ENCODE assay signal across 8 cellular contexts in the genomic region with DNA sequence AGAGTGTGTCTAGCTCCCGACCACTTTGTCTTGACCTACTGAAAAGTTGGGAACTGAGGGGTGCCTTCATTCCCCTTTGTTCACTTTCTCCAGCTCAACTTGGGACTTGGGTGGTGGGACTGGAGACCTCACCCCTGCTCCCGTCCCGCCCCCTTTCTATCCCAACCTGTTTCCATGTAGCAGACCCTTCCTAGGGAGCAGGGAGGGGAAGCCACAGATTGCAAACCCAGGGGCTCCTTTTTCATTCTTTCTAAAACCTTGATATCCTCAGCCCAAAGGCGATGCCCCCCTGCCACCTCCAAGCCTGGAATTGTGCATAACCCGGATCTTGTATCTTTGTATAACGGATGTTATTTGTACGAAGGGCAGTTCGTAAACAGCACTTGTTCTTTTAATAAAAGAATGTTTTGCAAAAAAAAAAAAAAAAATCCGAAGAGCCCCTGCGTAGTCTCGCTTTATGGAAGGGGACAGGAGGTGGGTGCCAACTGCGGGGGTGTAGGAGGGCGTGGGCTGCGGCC. TPM values are rescaled to one million over a fixed set of nuclear protein-coding genes. Genes with fewer than 3 reads are reported as not detected.
DNase-seq lines count a peak whose midpoint lies in the region; ATAC-seq, FAIRE-seq and TF ChIP-seq lines count a peak whose summit lies in the region.

No MANE protein-coding gene starts in this region.

- peak overlapping the region; percentile 61 for H3K4me3 Mint-ChIP-seq in activated naive CD4-positive, alpha-beta T cell treated with anti-CD3 and anti-CD28 coated beads, Interleukin-2, amount 10 ng/mL, durations not matched to agents 7 days and 5 days

- CTCF ChIA-PET in activated naive CD4-positive, alpha-beta T cell treated with anti-CD3 and anti-CD28 coated beads, Interleukin-2, amount 10 ng/mL, durations not matched to agents 7 days and 5 days (lab: Charles Lee), result interaction anchor here (0.8 to 2.2 kb wide), 7 partner anchors 19 to 52 kb away, joined by 3 to 14 read pairs (median 6); a partner anchor contains a TSS
- CTCF ChIA-PET in GM12878 (lab: Yijun Ruan, JAX), result interaction anchor here (0.6 to 3.6 kb wide), 8 partner anchors 17 to 502 kb away, joined by 3 to 36 read pairs (median 4); a partner anchor contains a TSS

- H3K36me3 Mint-ChIP-seq in activated naive CD4-positive, alpha-beta T cell treated with anti-CD3 and anti-CD28 coated beads, Interleukin-2, amount 10 ng/mL, durations not matched to agents 7 days and 5 days, result peaks cover 41% of the 10 kb centered on the region

- no peak overlapping the region for H2BK5ac ChIP-seq in mesenchymal stem cell (ENCODE audit: low read depth, low read length, poor library complexity, severe bottlenecking)

- no peaks in the 10 kb centered on the region for H4K20me1 ChIP-seq in GM12878 (ENCODE audit: control insufficient read depth, insufficient read depth)

- H3K18ac ChIP-seq in mesenchymal stem cell (ENCODE audit: low read depth in 1 of 2, low read length in 2 of 2), result peak overlapping the region; percentile 90 to 94

- H3K27ac ChIP-seq in GM12878 (ENCODE audit: control insufficient read depth, insufficient read depth) (peak overlapping the region; percentile 52), mesenchymal stem cell (ENCODE audit: low read length, poor library complexity, severe bottlenecking) (no peak overlapping the region), upper lobe of right lung (peak overlapping the region; percentile 85)

- DNase-seq in activated naive CD4-positive, alpha-beta T cell treated with anti-CD3 and anti-CD28 coated beads, Interleukin-2, amount 10 ng/mL, durations not matched to agents 7 days and 5 days, result no peak
- DNase-seq in activated naive CD4-positive, alpha-beta T cell treated with Interleukin-2 at 50 U/mL for 16 hours, result no peak
- no peak for DNase-seq in GM12878 (ENCODE audit: low read depth, low spot score)
- DNase-seq in mesenchymal stem cell, result no peak
- DNase-seq in upper lobe of right lung, result no peak
- no peak for DNase-seq in DMS153 treated with DMSO at 0.1 percent for 48 hours (lab: John Stamatoyannopoulos, UW; ENCODE audit: unreplicated experiment)
- DNase-seq in SHP77 treated with DMSO at 0.1 percent for 48 hours (lab: John Stamatoyannopoulos, UW), result no peak

- H3K36me3 ChIP-seq in GM12878 (ENCODE audit: control insufficient read depth in 2 of 2, insufficient read depth in 2 of 2, low read length in 1 of 2), result peaks cover 0 to 4% of the 10 kb centered on the region in 2 experiments; a peak in 3 of 4 replicates
- H3K36me3 ChIP-seq in mesenchymal stem cell (ENCODE audit: control insufficient read depth in 1 of 2, insufficient read depth in 2 of 2, low read depth in 1 of 2, low read length in 2 of 2), result peaks cover 39 to 47% of the 10 kb centered on the region in 2 experiments
- H3K36me3 ChIP-seq in upper lobe of right lung, result peaks cover 23% of the 10 kb centered on the region

- FAIRE-seq in GM12878 (lab: Jason Lieb, UNC), result no peak

- POLR2A ChIA-PET in GM12878 (lab: Charles Lee), result interaction anchor here (0.7 to 2.2 kb wide), 4 partner anchors 20 to 53 kb away, joined by 3 to 9 read pairs (median 4); no protein-coding TSS in a partner anchor

- H2AFZ ChIP-seq in GM12878 (ENCODE audit: control insufficient read depth, low read depth, low read length) (peak overlapping the region; percentile 71), mesenchymal stem cell (ENCODE audit: low read depth, low read length) (peak overlapping the region; percentile 94)

- H3K9ac ChIP-seq in GM12878 (ENCODE audit: control insufficient read depth, insufficient read depth, low read length) (peak overlapping the region; percentile 71), mesenchymal stem cell (ENCODE audit: low read length) (peak overlapping the region; percentile 89)

- H2BK120ac ChIP-seq in mesenchymal stem cell (ENCODE audit: low read depth, low read length), result no peak overlapping the region

- no peaks in the 10 kb centered on the region for H3K27me3 Mint-ChIP-seq in activated naive CD4-positive, alpha-beta T cell treated with anti-CD3 and anti-CD28 coated beads, Interleukin-2, amount 10 ng/mL, durations not matched to agents 7 days and 5 days

- in situ Hi-C loops in GM12878 (cut with MboI), result no loop called here

- H2AK5ac ChIP-seq in mesenchymal stem cell (ENCODE audit: low read length, severe bottlenecking), result no peak overlapping the region

- BruUV-seq in GM12878 (replicated peaks; lab: Mats Ljungman, UMichigan), result no TSS peak

- H2BK15ac ChIP-seq in mesenchymal stem cell (ENCODE audit: low read depth, poor library complexity, severe bottlenecking), result no peak overlapping the region

- H3K23ac ChIP-seq in mesenchymal stem cell (ENCODE audit: low read length in 2 of 2), result peak overlapping the region in 1 of 2 experiments; percentile 43

- H3K9me3 ChIP-seq in GM12878 (replicated peaks; ENCODE audit: control insufficient read depth, insufficient read depth, low read length), result no peaks in the 10 kb centered on the region; the same call in 2 of the 3 replicates
- no peaks in the 10 kb centered on the region for H3K9me3 ChIP-seq in mesenchymal stem cell (ENCODE audit: control insufficient read depth, low read length)
- H3K9me3 ChIP-seq in upper lobe of right lung, result no peaks in the 10 kb centered on the region

- no peak for TF ChIP-seq POLR2A in GM12878 (IDR thresholded peaks at IDR 0.05; ENCODE audit: low read depth, low read length)

- peaks cover 11% of the 10 kb centered on the region for H3K79me1 ChIP-seq in mesenchymal stem cell (replicated peaks; ENCODE audit: low read length, poor library complexity, severe bottlenecking)

- RAD21 ChIA-PET in GM12878 (lab: Charles Lee; ENCODE audit: unreplicated experiment), result interaction anchor here (1.5 kb wide), 1 partner anchor 52 kb away, joined by 7 read pairs; no protein-coding TSS in a partner anchor

- no peaks in the 10 kb centered on the region for H3K9me3 Mint-ChIP-seq in activated naive CD4-positive, alpha-beta T cell treated with anti-CD3 and anti-CD28 coated beads, Interleukin-2, amount 10 ng/mL, durations not matched to agents 7 days and 5 days

- H3K27me3 ChIP-seq in GM12878 (replicated peaks in 1 of 2; ENCODE audit: control insufficient read depth in 2 of 2, insufficient read depth in 2 of 2, low read length in 1 of 2) (no peaks in the 10 kb centered on the region), mesenchymal stem cell (ENCODE audit: control insufficient read depth in 1 of 2, insufficient read depth in 1 of 2, low read length in 2 of 2) (no peaks in the 10 kb centered on the region), upper lobe of right lung (no peaks in the 10 kb centered on the region)

- H4K8ac ChIP-seq in mesenchymal stem cell (ENCODE audit: low read length), result peak overlapping the region; percentile 99

- peak overlapping the region in 1 of 2 experiments; percentile 95 for H3K14ac ChIP-seq in mesenchymal stem cell (ENCODE audit: low read length in 2 of 2)

- SMC1A ChIA-PET in GM12878 (lab: Charles Lee; ENCODE audit: uncharacterized antibody, unreplicated experiment), result interaction anchor here (0.8 to 2.9 kb wide), 4 partner anchors 19 to 52 kb away, joined by 3 to 12 read pairs (median 4); no protein-coding TSS in a partner anchor

- peaks cover 13% of the 10 kb centered on the region for H3K79me2 ChIP-seq in GM12878 (ENCODE audit: control insufficient read depth, insufficient read depth, low read length)

- peak overlapping the region in 1 of 2 experiments; percentile 60 for H2BK12ac ChIP-seq in mesenchymal stem cell (ENCODE audit: low read length in 2 of 2)

- 38% methylated on average over 13 of the region's 14 CpGs for WGBS in GM12878 (ENCODE audit: insufficient coverage, insufficient replicate concordance, low lambda C conversion rate, missing lambda C conversion rate)
- WGBS in mesenchymal stem cell, result 48% methylated on average over 14 of the region's 14 CpGs

- no peak for ATAC-seq in GM12878
- ATAC-seq in upper lobe of right lung, result no peak
- ATAC-seq in HG03139 (IDR thresholded peaks at IDR 0.05; ENCODE audit: unreplicated experiment), result no peak

- intact Hi-C loops in GM12878 (cut with micrococcal nuclease; ENCODE audit: unreplicated experiment) (no loop called here), upper lobe of right lung (cut with DNase I) (no loop called here)

- TF ChIP-seq RAD21 in GM12878 (IDR thresholded peaks at IDR 0.05; ENCODE audit: insufficient read depth, low read depth, low read length), result no peak

- TF ChIP-seq CTCF in GM12878 (IDR thresholded peaks at IDR 0.05 in 2 of 3, conservative IDR thresholded peaks at IDR 0.05 in 1 of 3; ENCODE audit: control insufficient read depth in 2 of 3, extremely low read depth in 1 of 3, insufficient read depth in 1 of 3, low read depth in 3 of 3, low read length in 3 of 3), result no peak
- TF ChIP-seq CTCF in upper lobe of right lung (IDR thresholded peaks at IDR 0.05), result no peak

- peak overlapping the region; percentile 94 for H3K27ac Mint-ChIP-seq in activated naive CD4-positive, alpha-beta T cell treated with anti-CD3 and anti-CD28 coated beads, Interleukin-2, amount 10 ng/mL, durations not matched to agents 7 days and 5 days

- H3K4me1 Mint-ChIP-seq in activated naive CD4-positive, alpha-beta T cell treated with anti-CD3 and anti-CD28 coated beads, Interleukin-2, amount 10 ng/mL, durations not matched to agents 7 days and 5 days, result peaks cover 79% of the 10 kb centered on the region

- H3K4me2 ChIP-seq in GM12878 (ENCODE audit: control insufficient read depth, insufficient read depth), result peak overlapping the region; percentile 93
- peak overlapping the region; percentile 81 for H3K4me2 ChIP-seq in mesenchymal stem cell (ENCODE audit: low read length, poor library complexity, severe bottlenecking)

- H3K4me1 ChIP-seq in GM12878 (ENCODE audit: control insufficient read depth, insufficient read depth, low read length), result peaks cover 38% of the 10 kb centered on the region
- H3K4me1 ChIP-seq in mesenchymal stem cell (ENCODE audit: control insufficient read depth, insufficient read depth, low read depth, low read length), result peaks cover 28% of the 10 kb centered on the region
- H3K4me1 ChIP-seq in upper lobe of right lung, result peaks cover 42% of the 10 kb centered on the region

- peak overlapping the region; percentile 53 for H3K4me3 ChIP-seq in GM12878
- H3K4me3 ChIP-seq in mesenchymal stem cell (ENCODE audit: insufficient read depth in 1 of 2, low read depth in 1 of 2, low read length in 2 of 2), result peak overlapping the region; percentile 70 to 79
- H3K4me3 ChIP-seq in upper lobe of right lung, result peak overlapping the region; percentile 57

- peak overlapping the region; percentile 62 to 97 for H3K4ac ChIP-seq in mesenchymal stem cell (ENCODE audit: low read depth in 1 of 2, low read length in 2 of 2)

- TF ChIP-seq EP300 in GM12878 (IDR thresholded peaks at IDR 0.05; ENCODE audit: borderline replicate concordance in 1 of 2, control insufficient read depth in 1 of 2, low read depth in 2 of 2, low read length in 2 of 2), result no peak

- peak overlapping the region; percentile 83 for H4K91ac ChIP-seq in mesenchymal stem cell (ENCODE audit: low read length)

RNA-seq across cellular contexts. Expression of a gene that starts 0.7 kb away (rescaled TPM):
- 1.1 and 2.4 TPM in 2 replicates for total RNA-seq in GM12878 (2013; cell fraction: nucleolus; rRNA removed)
- 6.7 and 9.0 TPM in 2 replicates for total RNA-seq in GM12878 (2014; rRNA removed)
- 4.3 and 7.3 TPM in 2 replicates for total RNA-seq in GM12878 (2014; rRNA removed; fragmentation: Illumina TruSeq; extraction: Trizol)
- total RNA-seq in GM12878 (2021), result 25.4 and 28.5 TPM in 2 replicates
- polyA plus RNA-seq in GM12878 (2011; ENCODE audit: low read depth), result 2.6 TPM
- polyA plus RNA-seq in GM12878 (2011; rRNA removed), result 3.9 and 6.0 TPM in 2 replicates
- 3.7 and 9.2 TPM in 2 replicates for polyA plus RNA-seq in GM12878 (2011; cell fraction: cytosol; rRNA removed)
- 3.8 and 5.0 TPM in 2 replicates for polyA plus RNA-seq in GM12878 (2011; cell fraction: nucleus; rRNA removed)
- polyA plus RNA-seq in GM12878 (2012), result 5.9 and 6.7 TPM in 2 replicates
- 2.9 and 4.3 TPM in 2 replicates for polyA plus RNA-seq in GM12878 (2014; fragmentation: Illumina TruSeq; extraction: Trizol)
- 1 to 10 TPM; 2.6 to 5.3 TPM for polyA plus RNA-seq in GM12878 (2014; fragmentation: Nextera tagmentation; extraction: Ambion mirVana)
- 23.5 and 24.1 TPM in 2 replicates for polyA plus RNA-seq in GM12878 (2014; rRNA removed)
- polyA plus RNA-seq in GM12878 (2016; fragmentation: Nextera tagmentation; extraction: Ambion mirVana), result 10 to 100 TPM; 34.1 to 38.1 TPM
- polyA minus RNA-seq in GM12878 (2011; rRNA and poly(A)+ RNA removed), result 1.0 and 2.7 TPM in 2 replicates
- polyA minus RNA-seq in GM12878 (2011; cell fraction: cytosol; rRNA and poly(A)+ RNA removed), result 0.83 and 1.1 TPM in 2 replicates
- 2.2 and 2.7 TPM in 2 replicates for polyA minus RNA-seq in GM12878 (2011; cell fraction: nucleus; rRNA and poly(A)+ RNA removed)
- polyA plus RNA-seq in mesenchymal stem cell (2013, experiment 1 of 2), result 18.8 TPM
- polyA plus RNA-seq in mesenchymal stem cell (2013, experiment 2 of 2), result 19.6 TPM
- total RNA-seq in upper lobe of right lung, result 29.7 TPM

RNA-seq across cellular contexts. Expression of a gene that starts 18.7 kb away (rescaled TPM):
- 12.2 and 12.6 TPM in 2 replicates for total RNA-seq in GM12878 (2013; cell fraction: nucleolus; rRNA removed)
- 3.7 and 4.5 TPM in 2 replicates for total RNA-seq in GM12878 (2014; rRNA removed)
- total RNA-seq in GM12878 (2014; rRNA removed; fragmentation: Illumina TruSeq; extraction: Trizol), result 2.7 and 3.1 TPM in 2 replicates
- 35.6 and 40.4 TPM in 2 replicates for total RNA-seq in GM12878 (2021)
- polyA plus RNA-seq in GM12878 (2011; ENCODE audit: low read depth), result 4.3 TPM
- 7.9 and 15.1 TPM in 2 replicates for polyA plus RNA-seq in GM12878 (2011; rRNA removed)
- 19.1 and 22.0 TPM in 2 replicates for polyA plus RNA-seq in GM12878 (2011; cell fraction: cytosol; rRNA removed)
- polyA plus RNA-seq in GM12878 (2011; cell fraction: nucleus; rRNA removed), result 63.1 and 79.6 TPM in 2 replicates
- 12.7 TPM in 2 replicates for polyA plus RNA-seq in GM12878 (2012)
- 6.4 and 10.1 TPM in 2 replicates for polyA plus RNA-seq in GM12878 (2014; fragmentation: Illumina TruSeq; extraction: Trizol)
- 1 to 10 TPM; 3.1 to 9.8 TPM for polyA plus RNA-seq in GM12878 (2014; fragmentation: Nextera tagmentation; extraction: Ambion mirVana)
- polyA plus RNA-seq in GM12878 (2014; rRNA removed), result 14.2 and 15.5 TPM in 2 replicates
- polyA plus RNA-seq in GM12878 (2016; fragmentation: Nextera tagmentation; extraction: Ambion mirVana), result 1 to 10 TPM; 3.0 to 4.1 TPM
- 9.5 and 13.7 TPM in 2 replicates for polyA minus RNA-seq in GM12878 (2011; rRNA and poly(A)+ RNA removed)
- polyA minus RNA-seq in GM12878 (2011; cell fraction: cytosol; rRNA and poly(A)+ RNA removed), result 16.6 and 20.1 TPM in 2 replicates
- 6.2 and 14.6 TPM in 2 replicates for polyA minus RNA-seq in GM12878 (2011; cell fraction: nucleus; rRNA and poly(A)+ RNA removed)
- 50.8 TPM for polyA plus RNA-seq in mesenchymal stem cell (2013, experiment 1 of 2)
- polyA plus RNA-seq in mesenchymal stem cell (2013, experiment 2 of 2), result 51.3 TPM
- total RNA-seq in upper lobe of right lung, result 59.1 TPM

RNA-seq across cellular contexts. Expression of a gene that starts 23.1 kb away (rescaled TPM):
- total RNA-seq in GM12878 (2013; cell fraction: nucleolus; rRNA removed), result 29.4 and 31.3 TPM in 2 replicates
- total RNA-seq in GM12878 (2014; rRNA removed), result 420 and 425 TPM in 2 replicates
- 331 and 348 TPM in 2 replicates for total RNA-seq in GM12878 (2014; rRNA removed; fragmentation: Illumina TruSeq; extraction: Trizol)
- 298 and 300 TPM in 2 replicates for total RNA-seq in GM12878 (2021)
- 132 TPM for polyA plus RNA-seq in GM12878 (2011; ENCODE audit: low read depth)
- 295 and 448 TPM in 2 replicates for polyA plus RNA-seq in GM12878 (2011; rRNA removed)
- polyA plus RNA-seq in GM12878 (2011; cell fraction: cytosol; rRNA removed), result 846 and 874 TPM in 2 replicates
- polyA plus RNA-seq in GM12878 (2011; cell fraction: nucleus; rRNA removed), result 298 and 385 TPM in 2 replicates
- 170 and 184 TPM in 2 replicates for polyA plus RNA-seq in GM12878 (2012)
- polyA plus RNA-seq in GM12878 (2014; fragmentation: Illumina TruSeq; extraction: Trizol), result 277 and 353 TPM in 2 replicates
- 1,000 to 10,000 TPM; 1,622 to 2,130 TPM for polyA plus RNA-seq in GM12878 (2014; fragmentation: Nextera tagmentation; extraction: Ambion mirVana)
- 499 and 533 TPM in 2 replicates for polyA plus RNA-seq in GM12878 (2014; rRNA removed)
- 100 to 1,000 TPM; 612 to 643 TPM for polyA plus RNA-seq in GM12878 (2016; fragmentation: Nextera tagmentation; extraction: Ambion mirVana)
- 289 and 473 TPM in 2 replicates for polyA minus RNA-seq in GM12878 (2011; rRNA and poly(A)+ RNA removed)
- 93.5 and 120 TPM in 2 replicates for polyA minus RNA-seq in GM12878 (2011; cell fraction: cytosol; rRNA and poly(A)+ RNA removed)
- 44.1 and 76.5 TPM in 2 replicates for polyA minus RNA-seq in GM12878 (2011; cell fraction: nucleus; rRNA and poly(A)+ RNA removed)
- 203 TPM for polyA plus RNA-seq in mesenchymal stem cell (2013, experiment 1 of 2)
- 206 TPM for polyA plus RNA-seq in mesenchymal stem cell (2013, experiment 2 of 2)
- total RNA-seq in upper lobe of right lung, result 127 TPM

RNA-seq across cellular contexts. Expression of a gene that starts 24.4 kb away (rescaled TPM):
- 281 and 323 TPM in 2 replicates for total RNA-seq in GM12878 (2013; cell fraction: nucleolus; rRNA removed)
- total RNA-seq in GM12878 (2014; rRNA removed) (44.2 and 46.0 TPM in 2 replicates), GM12878 (2014; rRNA removed; fragmentation: Illumina TruSeq; extraction: Trizol) (29.0 and 31.2 TPM in 2 replicates), GM12878 (2021) (89.0 and 105 TPM in 2 replicates), upper lobe of right lung (133 TPM)
- 26.0 TPM for polyA plus RNA-seq in GM12878 (2011; ENCODE audit: low read depth)
- polyA plus RNA-seq in GM12878 (2011; rRNA removed) (33.8 and 47.5 TPM in 2 replicates), GM12878 (2014; fragmentation: Illumina TruSeq; extraction: Trizol) (35.2 and 43.6 TPM in 2 replicates), GM12878 (2014; fragmentation: Nextera tagmentation; extraction: Ambion mirVana) (1 to 10 TPM; 4.8 to 4.9 TPM), GM12878 (2014; rRNA removed) (75.7 and 82.4 TPM in 2 replicates), GM12878 (2016; fragmentation: Nextera tagmentation; extraction: Ambion mirVana) (1 to 10 TPM; 7.2 to 8.2 TPM)
- polyA plus RNA-seq in GM12878 (2011; cell fraction: cytosol; rRNA removed), result 31.7 and 44.9 TPM in 2 replicates
- 244 and 265 TPM in 2 replicates for polyA plus RNA-seq in GM12878 (2011; cell fraction: nucleus; rRNA removed)
- 55.5 and 60.9 TPM in 2 replicates for polyA plus RNA-seq in GM12878 (2012)
- polyA minus RNA-seq in GM12878 (2011; rRNA and poly(A)+ RNA removed), result 59.4 and 104 TPM in 2 replicates
- 30.6 and 31.9 TPM in 2 replicates for polyA minus RNA-seq in GM12878 (2011; cell fraction: cytosol; rRNA and poly(A)+ RNA removed)
- 72.8 and 128 TPM in 2 replicates for polyA minus RNA-seq in GM12878 (2011; cell fraction: nucleus; rRNA and poly(A)+ RNA removed)
- 12.6 TPM for polyA plus RNA-seq in mesenchymal stem cell (2013, experiment 1 of 2)
- 11.8 TPM for polyA plus RNA-seq in mesenchymal stem cell (2013, experiment 2 of 2)

RNA-seq across cellular contexts. Expression of a gene that starts 54.7 kb away (rescaled TPM):
- 2.3 and 2.9 TPM in 2 replicates for total RNA-seq in GM12878 (2013; cell fraction: nucleolus; rRNA removed)
- total RNA-seq in GM12878 (2014; rRNA removed), result 4.8 and 5.0 TPM in 2 replicates
- 3.3 and 3.6 TPM in 2 replicates for total RNA-seq in GM12878 (2014; rRNA removed; fragmentation: Illumina TruSeq; extraction: Trizol)
- 9.0 and 9.7 TPM in 2 replicates for total RNA-seq in GM12878 (2021)
- 1.6 TPM for polyA plus RNA-seq in GM12878 (2011; ENCODE audit: low read depth)
- polyA plus RNA-seq in GM12878 (2011; rRNA removed), result 7.7 and 8.2 TPM in 2 replicates
- 8.4 and 11.0 TPM in 2 replicates for polyA plus RNA-seq in GM12878 (2011; cell fraction: cytosol; rRNA removed)
- polyA plus RNA-seq in GM12878 (2011; cell fraction: nucleus; rRNA removed), result 6.4 and 8.4 TPM in 2 replicates
- 5.3 and 5.8 TPM in 2 replicates for polyA plus RNA-seq in GM12878 (2012)
- 3.9 and 4.0 TPM in 2 replicates for polyA plus RNA-seq in GM12878 (2014; fragmentation: Illumina TruSeq; extraction: Trizol)
- 1 to 10 TPM in 1 of 2 experiments, under 1 TPM in 1; 0.53 to 1.4 TPM for polyA plus RNA-seq in GM12878 (2014; fragmentation: Nextera tagmentation; extraction: Ambion mirVana)
- polyA plus RNA-seq in GM12878 (2014; rRNA removed), result 5.9 and 6.3 TPM in 2 replicates
- 1 to 10 TPM; 1.6 to 2.2 TPM for polyA plus RNA-seq in GM12878 (2016; fragmentation: Nextera tagmentation; extraction: Ambion mirVana)
- 5.6 and 8.5 TPM in 2 replicates for polyA minus RNA-seq in GM12878 (2011; rRNA and poly(A)+ RNA removed)
- 5.2 and 7.2 TPM in 2 replicates for polyA minus RNA-seq in GM12878 (2011; cell fraction: cytosol; rRNA and poly(A)+ RNA removed)
- 3.0 and 4.8 TPM in 2 replicates for polyA minus RNA-seq in GM12878 (2011; cell fraction: nucleus; rRNA and poly(A)+ RNA removed)
- 0.47 TPM for polyA plus RNA-seq in mesenchymal stem cell (2013, experiment 1 of 2)
- polyA plus RNA-seq in mesenchymal stem cell (2013, experiment 2 of 2), result 0.48 TPM
- 2.1 TPM for total RNA-seq in upper lobe of right lung
